8 cellular contexts compared by ENCODE assay signal in genomic region chr17:2337811-2338657, GRCh38. TPM values are rescaled to one million over a fixed set of nuclear protein-coding genes. Genes with fewer than 3 reads are reported as not detected.
A peak's percentile ranks its signal among the peaks of the same experiment; 100 is the strongest.
DNase-seq lines count a peak whose midpoint lies in the region; ATAC-seq and TF ChIP-seq lines count a peak whose summit lies in the region.

No MANE protein-coding gene starts in this region.

- H3K4me3 Mint-ChIP-seq in dendritic cell treated with granulocyte-macrophage colony-stimulating factor and Interleukin-4, amounts not matched to agents 40 ng/mL and 50 ng/mL, for 4 days: peak overlapping the region; percentile 94

- no peaks in the 10 kb centered on the region for H3K9me3 Mint-ChIP-seq in dendritic cell treated with granulocyte-macrophage colony-stimulating factor and Interleukin-4, amounts not matched to agents 40 ng/mL and 50 ng/mL, for 4 days

- no peaks in the 10 kb centered on the region for H3K9me3 ChIP-seq in right lobe of liver

- peak; percentile 32 for TF ChIP-seq POLR2A in right lobe of liver (IDR thresholded peaks at IDR 0.05)

- peak; percentile 86 for DNase-seq in Right ventricle myocardium inferior (ENCODE audit: missing footprints)
- no peak for DNase-seq in cardiac septum (ENCODE audit: low spot score)
- DNase-seq in LHCN-M2 (ENCODE audit: low read depth): peak; percentile 35
- peak; percentile 16 to 41 for DNase-seq in activated CD4-positive, alpha-beta T cell treated with anti-CD3 and anti-CD28 coated beads for 24 hours (ENCODE audit: low read depth in 2 of 2)
- peak; percentile 66 to 71 (median 69) for DNase-seq in right lobe of liver
- peak; percentile 58 for DNase-seq in stimulated activated CD4-positive, alpha-beta T cell treated with anti-CD3 and anti-CD28 coated beads, Interleukin-4, amount 100 ng/mL, for 24 hours

- peak overlapping the region; percentile 47 to 98 (median 87) for H3K4me3 ChIP-seq in right lobe of liver

- H3K27ac ChIP-seq in right lobe of liver: peak overlapping the region in 2 of 3 donors; percentile 65 to 71

- H3K27me3 ChIP-seq in right lobe of liver: no peaks in the 10 kb centered on the region

- no peak for TF ChIP-seq CTCF in right lobe of liver (IDR thresholded peaks at IDR 0.05)

- intact Hi-C loops in Right ventricle myocardium inferior (cut with DNase I): loop anchor here (5.0 kb wide), 1 partner anchor 64 kb away; the partner anchor contains the start of gene MNT
- intact Hi-C loops in cardiac septum (cut with DNase I): loop anchor here (2.0 kb wide), 1 partner anchor 35 kb away; the partner anchor contains the start of genes SMG6 and SRR
- intact Hi-C loops in dendritic cell treated with granulocyte-macrophage colony-stimulating factor and Interleukin-4, amounts not matched to agents 40 ng/mL and 50 ng/mL, for 4 days (cut with micrococcal nuclease): no loop called here
- intact Hi-C loops in right lobe of liver (cut with DNase I): no loop called here

- whole genome bisulfite sequencing in right lobe of liver (ENCODE audit: insufficient coverage, low coverage, low lambda C conversion rate, missing lambda C conversion rate): 15% methylated on average over 5 of the region's 60 CpGs

- peaks cover 0 to 10% (median 5%) of the 10 kb centered on the region in 4 donors for H3K4me1 ChIP-seq in right lobe of liver

- peak overlapping the region; percentile 26 for H3K27ac Mint-ChIP-seq in dendritic cell treated with granulocyte-macrophage colony-stimulating factor and Interleukin-4, amounts not matched to agents 40 ng/mL and 50 ng/mL, for 4 days

- ATAC-seq in Right ventricle myocardium inferior: peak; percentile 38
- peak; percentile 46 to 65 (median 53) for ATAC-seq in right lobe of liver
- no peak for ATAC-seq in HG02763 (IDR thresholded peaks at IDR 0.05; ENCODE audit: unreplicated experiment)

- peaks cover 0 to 21% (median 9%) of the 10 kb centered on the region in 4 donors for H3K36me3 ChIP-seq in right lobe of liver

- H3K36me3 Mint-ChIP-seq in dendritic cell treated with granulocyte-macrophage colony-stimulating factor and Interleukin-4, amounts not matched to agents 40 ng/mL and 50 ng/mL, for 4 days (ENCODE audit: low read depth): peaks cover 20% of the 10 kb centered on the region

- no peaks in the 10 kb centered on the region for H3K27me3 Mint-ChIP-seq in dendritic cell treated with granulocyte-macrophage colony-stimulating factor and Interleukin-4, amounts not matched to agents 40 ng/mL and 50 ng/mL, for 4 days

- H3K4me1 Mint-ChIP-seq in dendritic cell treated with granulocyte-macrophage colony-stimulating factor and Interleukin-4, amounts not matched to agents 40 ng/mL and 50 ng/mL, for 4 days (ENCODE audit: low read depth): peaks cover 27% of the 10 kb centered on the region

RNA-seq across cellular contexts. Expression of gene SGSM2, which starts 0.7 kb away (rescaled TPM):
- total RNA-seq in Right ventricle myocardium inferior (26.3 TPM), cardiac septum (35.5 TPM), LHCN-M2 (2014; rRNA removed) (33.0 and 36.1 TPM in 2 replicates), right lobe of liver (10 to 100 TPM in 4 of 6 experiments, 1 to 10 TPM in 2; 6.0 to 17.2 (median 13.2) TPM)
- polyA plus RNA-seq in LHCN-M2 (2012): 25.0 TPM

RNA-seq across cellular contexts. Expression of gene TSR1, which starts 1.8 kb away (rescaled TPM):
- total RNA-seq in Right ventricle myocardium inferior (20.2 TPM), cardiac septum (23.0 TPM), LHCN-M2 (2014; rRNA removed) (63.9 and 80.5 TPM in 2 replicates), right lobe of liver (10 to 100 TPM in 5 of 6 experiments, 1 to 10 TPM in 1; 9.7 to 26.2 (median 13.1) TPM)
- polyA plus RNA-seq in LHCN-M2 (2012): 22.2 TPM

RNA-seq across cellular contexts. Expression of gene SRR, which starts 34.3 kb away (rescaled TPM):
- total RNA-seq in Right ventricle myocardium inferior (11.0 TPM), cardiac septum (9.3 TPM), LHCN-M2 (2014; rRNA removed) (64.4 and 65.5 TPM in 2 replicates), right lobe of liver (10 to 100 TPM in 1 of 6 experiments, 1 to 10 TPM in 5; 2.7 to 10.9 (median 5.9) TPM)
- polyA plus RNA-seq in LHCN-M2 (2012): 42.3 TPM

RNA-seq across cellular contexts. Expression of gene SMG6, which starts 34.4 kb away (rescaled TPM):
- 21.0 TPM for total RNA-seq in Right ventricle myocardium inferior
- 19.7 TPM for total RNA-seq in cardiac septum
- 23.5 and 35.5 TPM in 2 replicates for total RNA-seq in LHCN-M2 (2014; rRNA removed)
- polyA plus RNA-seq in LHCN-M2 (2012): 31.0 TPM
- 10 to 100 TPM in 1 of 6 experiments, 1 to 10 TPM in 5; 7.4 to 10.4 (median 8.9) TPM for total RNA-seq in right lobe of liver

Comparison
In these comparisons a context has a peak if more than half of its experiments do, and no peak if none do; other contexts are left out.
1. intact Hi-C loops: an anchor here in Right ventricle myocardium inferior (5.0 kb wide) and cardiac septum (2.0 kb wide); none called in dendritic cell treated with granulocyte-macrophage colony-stimulating factor and Interleukin-4, amounts not matched to agents 40 ng/mL and 50 ng/mL, for 4 days and right lobe of liver.